9 cellular contexts compared by ENCODE assay signal in genomic region chr6:135163440-135163738, GRCh38. TPM values are rescaled to one million over a fixed set of nuclear protein-coding genes. Genes with fewer than 3 reads are reported as not detected.
DNase-seq lines count a peak whose midpoint lies in the region; ATAC-seq and TF ChIP-seq lines count a peak whose summit lies in the region.
"Had no signal": no experiment of that assay in that cellular context is flagged by ENCODE, and none has a peak within 500 bp of the region (broad histone marks: within the 10 kb centered on the region; RNA-seq: fewer than 3 reads in every experiment).

No MANE protein-coding gene starts in this region.

- H3K36me3 ChIP-seq in upper lobe of left lung: no peaks in the 10 kb centered on the region

- no peaks in the 10 kb centered on the region for H3K9me3 Mint-ChIP-seq in T-cell

- H3K36me3 Mint-ChIP-seq in T-cell: no peaks in the 10 kb centered on the region

- ATAC-seq in GM18502 (IDR thresholded peaks at IDR 0.05; ENCODE audit: poor library complexity, unreplicated experiment): peak; percentile 57
- peak; percentile 76 for ATAC-seq in HG02610 (IDR thresholded peaks at IDR 0.05; ENCODE audit: unreplicated experiment)
- ATAC-seq in T-cell (replicated peaks in 1 of 4): peak; percentile 87 to 99 (median 90)
- ATAC-seq in upper lobe of left lung (ENCODE audit: low FRiP score in 2 of 2): no peak

- peaks cover 25 to 47% (median 27%) of the 10 kb centered on the region in 3 donors for H3K4me1 Mint-ChIP-seq in T-cell

- POLR2A ChIA-PET in T-cell (lab: Charles Lee): interaction anchor here in 1 of 2 donors (0.5 to 0.7 kb wide), 2 partner anchors 60 to 891 kb away, joined by 3 read pairs; no protein-coding TSS in a partner anchor

- peak overlapping the region; percentile 32 to 76 for H3K27ac Mint-ChIP-seq in T-cell

- H3K4me3 ChIP-seq in upper lobe of left lung: no peak overlapping the region

- TF ChIP-seq POLR2A in erythroblast (IDR thresholded peaks at IDR 0.05; ENCODE audit: low read length) (no peak), upper lobe of left lung (IDR thresholded peaks at IDR 0.05) (no peak)

- no peaks in the 10 kb centered on the region for H3K4me1 ChIP-seq in upper lobe of left lung

- CTCF ChIA-PET in T-cell (lab: Charles Lee): interaction anchor here (0.6 to 1.3 kb wide), 7 partner anchors 15 to 332 kb away, joined by 3 to 5 read pairs (median 3); no protein-coding TSS in a partner anchor

- DNase-seq in T-cell: peak in 33 of 34 experiments; percentile 25 to 81 (median 57)
- peak; percentile 35 for DNase-seq in effector CD8-positive, alpha-beta T cell (lab: John Stamatoyannopoulos, UW)
- no peak for DNase-seq in NCI-H774 (lab: John Stamatoyannopoulos, UW)
- DNase-seq in erythroblast (lab: John Stamatoyannopoulos, UW): no peak
- DNase-seq in upper lobe of left lung: no peak
- no peak for DNase-seq in GM19240 (ENCODE audit: insufficient read length, low spot score)

- no peaks in the 10 kb centered on the region for H3K27me3 ChIP-seq in upper lobe of left lung

- H3K4me3 Mint-ChIP-seq in T-cell: peak overlapping the region in 1 of 3 donors; percentile 6

- TF ChIP-seq EP300 in upper lobe of left lung (IDR thresholded peaks at IDR 0.05): no peak

- H3K27me3 Mint-ChIP-seq in T-cell: no peaks in the 10 kb centered on the region

- 76 to 93% methylated on average over 3 of the region's 3 CpGs for WGBS in upper lobe of left lung, 2 donors

- no peak for TF ChIP-seq CTCF in upper lobe of left lung (IDR thresholded peaks at IDR 0.05)

- H3K27ac ChIP-seq in upper lobe of left lung: no peak overlapping the region
- H3K27ac ChIP-seq: VCaP had no signal

- no peaks in the 10 kb centered on the region for H3K9me3 ChIP-seq in upper lobe of left lung

RNA-seq across cellular contexts. Expression of gene MYB, which starts 17.7 kb away (rescaled TPM):
- total RNA-seq in T-cell (10 to 100 TPM in 4 of 5 donors, 1 to 10 TPM in 1; 4.4 to 23.9 (median 17.1) TPM), upper lobe of left lung (10 to 100 TPM in 2 of 6 donors, 1 to 10 TPM in 4; 1.9 to 17.2 (median 4.7) TPM)

Comparison
In these comparisons a context has a peak if more than half of its experiments do, and no peak if none do; other contexts are left out.
1. ATAC-seq: peak in GM18502 (single experiment), HG02610 (single experiment) and T-cell (4 of 4); none in upper lobe of left lung (0 of 2).
2. DNase-seq: peak in T-cell (33 of 34) and effector CD8-positive, alpha-beta T cell (single experiment); none in NCI-H774 (single experiment), erythroblast (0 of 2), upper lobe of left lung (0 of 2) and GM19240 (single experiment).